20 cellular contexts compared by ENCODE assay signal in genomic region chr9:28056006-28056405, GRCh38.
DNase-seq lines count a peak whose midpoint lies in the region; ATAC-seq and TF ChIP-seq lines count a peak whose summit lies in the region.
"Had no signal": no experiment of that assay in that cellular context is flagged by ENCODE, and none has a peak within 500 bp of the region (broad histone marks: within the 10 kb centered on the region; RNA-seq: fewer than 3 reads in every experiment).

No MANE protein-coding gene starts in this region.

- peak overlapping the region; percentile 69 for H2AFZ ChIP-seq in GM23248

- CTCF ChIA-PET in WTC11 (lab: Charles Lee): interaction anchor here (1.0 kb wide), 1 partner anchor 17 kb away, joined by 5 read pairs; no protein-coding TSS in a partner anchor

- H3K4me1 ChIP-seq in GM23248 (ENCODE audit: insufficient read depth): peaks cover 17% of the 10 kb centered on the region
- H3K4me1 ChIP-seq in adipocyte (ENCODE audit: control insufficient read depth, insufficient read depth, low read length): no peaks in the 10 kb centered on the region
- H3K4me1 ChIP-seq: A549, BLaER1, Caco-2 had no signal

- H3K9ac ChIP-seq in GM23248: no peak overlapping the region
- no peak overlapping the region for H3K9ac ChIP-seq in adipocyte (ENCODE audit: low read length)
- H3K9ac ChIP-seq: BLaER1 had no signal

- no peak overlapping the region for H3K27ac Mint-ChIP-seq in WTC11
- H3K27ac Mint-ChIP-seq: CD8-positive, alpha-beta T cell had no signal

- DNase-seq in AG10803 (ENCODE audit: low read depth): peak; percentile 77
- DNase-seq in GM23248: peak; percentile 65
- peak; percentile 14 for DNase-seq in adipocyte (ENCODE audit: low read depth)
- DNase-seq in renal cortical epithelial cell (ENCODE audit: low read depth): peak; percentile 24
- DNase-seq in WTC11 (ENCODE audit: low spot score): no peak
- no peak for DNase-seq in SKM-1 (lab: John Stamatoyannopoulos, UW; ENCODE audit: unreplicated experiment)
- DNase-seq in GM20000 (ENCODE audit: low spot score): no peak
- DNase-seq: 8988T; ACHN; AML-193; Caco-2; CD4-positive, CD25-positive, alpha-beta regulatory T cell; CD8-positive, alpha-beta T cell; DMS153; DND-41; H7; HCEC 1CT had no signal

- H3K4me1 Mint-ChIP-seq in WTC11: peaks cover 14% of the 10 kb centered on the region
- H3K4me1 Mint-ChIP-seq: CD4-positive, CD25-positive, alpha-beta regulatory T cell had no signal

- POLR2A ChIA-PET in WTC11 (lab: Charles Lee): no interaction called here

- in situ Hi-C loops in GM23248 (cut with MboI): loop anchor here (25.0 kb wide), 1 partner anchor 719 kb away; no protein-coding TSS in a partner anchor

- no peak overlapping the region for H3K27ac ChIP-seq in GM23248
- H3K27ac ChIP-seq: A549, BLaER1, C4-2B had no signal

- TF ChIP-seq CTCF in AG10803 (conservative IDR thresholded peaks at IDR 0.05; ENCODE audit: low read length) (no peak), WTC11 (IDR thresholded peaks at IDR 0.05) (no peak), GM20000 (IDR thresholded peaks at IDR 0.05; ENCODE audit: extremely low read depth, missing control alignments) (no peak)

- no peaks in the 10 kb centered on the region for H4K20me1 ChIP-seq in GM23248 (ENCODE audit: insufficient read depth)
- H4K20me1 ChIP-seq: BLaER1 had no signal

- H3K4me2 ChIP-seq in GM23248 (ENCODE audit: unreplicated experiment): peak overlapping the region; percentile 62
- H3K4me2 ChIP-seq: A549, BLaER1 had no signal

- WGBS in GM23248 (ENCODE audit: low coverage in 1 of 2, low lambda C conversion rate in 2 of 2, missing lambda C conversion rate in 2 of 2), 2 experiments: 5 to 7% methylated on average over 10 of the region's 10 CpGs

- H3K36me3 ChIP-seq in GM23248 (ENCODE audit: low read depth): no peaks in the 10 kb centered on the region
- H3K36me3 ChIP-seq in adipocyte (ENCODE audit: control insufficient read depth, insufficient read depth, low read length, severe bottlenecking): no peaks in the 10 kb centered on the region
- H3K36me3 ChIP-seq: BLaER1 had no signal

- no peaks in the 10 kb centered on the region for H3K27me3 Mint-ChIP-seq in WTC11 (ENCODE audit: low read depth)
- H3K27me3 Mint-ChIP-seq: CD4-positive, CD25-positive, alpha-beta regulatory T cell had no signal

- H3K4me3 Mint-ChIP-seq in WTC11: no peak overlapping the region
- H3K4me3 Mint-ChIP-seq: CD4-positive, CD25-positive, alpha-beta regulatory T cell; CD8-positive, alpha-beta T cell had no signal

- H3K4me3 ChIP-seq in AG10803 (ENCODE audit: low read length): no peak overlapping the region
- H3K4me3 ChIP-seq in GM23248: peak overlapping the region; percentile 43; the same call in 1 of the 2 replicates
- H3K4me3 ChIP-seq in adipocyte (ENCODE audit: low read length): no peak overlapping the region
- H3K4me3 ChIP-seq: A549, BLaER1 had no signal

- no peaks in the 10 kb centered on the region for H3K36me3 Mint-ChIP-seq in WTC11
- H3K36me3 Mint-ChIP-seq: CD4-positive, CD25-positive, alpha-beta regulatory T cell; CD8-positive, alpha-beta T cell had no signal

- no peak for ATAC-seq in WTC11
- ATAC-seq: A549; CD8-positive, alpha-beta T cell had no signal

- peaks cover 7% of the 10 kb centered on the region; the same call in 1 of the 2 replicates for H3F3A ChIP-seq in GM23248 (ENCODE audit: insufficient read depth)

- H3K79me2 ChIP-seq in GM23248 (ENCODE audit: insufficient read depth): no peaks in the 10 kb centered on the region

- H3K9me2 ChIP-seq in GM23248 (ENCODE audit: insufficient read depth): no peaks in the 10 kb centered on the region

- H3K27me3 ChIP-seq in GM23248 (replicated peaks; ENCODE audit: insufficient read depth) (no peaks in the 10 kb centered on the region), adipocyte (replicated peaks; ENCODE audit: control insufficient read depth, insufficient read depth, low read length) (no peaks in the 10 kb centered on the region)
- H3K27me3 ChIP-seq: BLaER1 had no signal

- H3K9me3 ChIP-seq in GM23248 (ENCODE audit: low read depth) (no peaks in the 10 kb centered on the region), adipocyte (ENCODE audit: control insufficient read depth, low read length) (no peaks in the 10 kb centered on the region)
- H3K9me3 ChIP-seq: A549, BLaER1, Caco-2 had no signal

- peaks cover 15% of the 10 kb centered on the region for H3K9me3 Mint-ChIP-seq in WTC11

TF ChIP-seq in WTC11, 78 proteins besides CTCF, POLR2A, EP300 and RAD21:
- TF ChIP-seq RORB (CRISPR knock-in tag; IDR thresholded peaks at IDR 0.05) (no peak), HMGXB4 (CRISPR knock-in tag; IDR thresholded peaks at IDR 0.05) (no peak), ZSCAN18 (CRISPR knock-in tag; IDR thresholded peaks at IDR 0.05) (no peak)

Comparison
In these comparisons a context has a peak if more than half of its experiments do, and no peak if none do; other contexts are left out.
1. DNase-seq: peak in AG10803 (single experiment), GM23248 (single experiment), adipocyte (single experiment) and renal cortical epithelial cell (single experiment); none in WTC11 (single experiment), SKM-1 (single experiment) and GM20000 (single experiment).